In the genomic region with DNA sequence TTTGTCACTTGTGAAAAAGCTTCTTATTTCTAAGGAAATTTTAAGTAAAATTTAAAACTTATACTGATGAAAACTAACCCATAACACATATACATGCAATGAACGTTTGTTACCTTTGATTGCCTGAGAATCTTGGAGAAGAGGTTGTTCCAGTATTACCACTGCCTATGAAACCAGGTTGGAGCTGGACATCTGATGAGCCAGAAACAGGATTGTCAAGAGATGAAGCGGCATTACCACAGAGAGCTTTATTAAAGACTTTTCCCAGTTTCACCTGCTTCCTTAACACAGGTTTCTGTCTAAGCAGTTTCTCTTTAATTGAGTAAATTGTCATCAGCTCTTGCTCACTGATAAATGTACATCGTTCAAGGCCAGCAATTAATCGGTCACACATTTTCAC, we compare ENCODE assay signal across 6 cellular contexts.
"Had no signal": no experiment of that assay in that cellular context is flagged by ENCODE, and none has a peak within 500 bp of the region (broad histone marks: within the 10 kb centered on the region; RNA-seq: fewer than 3 reads in every experiment).

No MANE protein-coding gene starts in this region.

- ATAC-seq: HepG2, K562 had no signal

- H3K27me3 Mint-ChIP-seq: IgD-negative memory B cell had no signal

- H3K4me3 Mint-ChIP-seq: IgD-negative memory B cell had no signal

- H3K36me3 Mint-ChIP-seq: IgD-negative memory B cell had no signal

- H3K9me3 Mint-ChIP-seq: IgD-negative memory B cell had no signal

- H3K27ac Mint-ChIP-seq: IgD-negative memory B cell had no signal

- FAIRE-seq: HepG2, K562 had no signal

- H3K4me3 ChIP-seq: K562 had no signal

- DNase-seq: IMR-90, KBM-7, KG1 had no signal
